ENCODE assay signal across 8 cellular contexts in the genomic region with DNA sequence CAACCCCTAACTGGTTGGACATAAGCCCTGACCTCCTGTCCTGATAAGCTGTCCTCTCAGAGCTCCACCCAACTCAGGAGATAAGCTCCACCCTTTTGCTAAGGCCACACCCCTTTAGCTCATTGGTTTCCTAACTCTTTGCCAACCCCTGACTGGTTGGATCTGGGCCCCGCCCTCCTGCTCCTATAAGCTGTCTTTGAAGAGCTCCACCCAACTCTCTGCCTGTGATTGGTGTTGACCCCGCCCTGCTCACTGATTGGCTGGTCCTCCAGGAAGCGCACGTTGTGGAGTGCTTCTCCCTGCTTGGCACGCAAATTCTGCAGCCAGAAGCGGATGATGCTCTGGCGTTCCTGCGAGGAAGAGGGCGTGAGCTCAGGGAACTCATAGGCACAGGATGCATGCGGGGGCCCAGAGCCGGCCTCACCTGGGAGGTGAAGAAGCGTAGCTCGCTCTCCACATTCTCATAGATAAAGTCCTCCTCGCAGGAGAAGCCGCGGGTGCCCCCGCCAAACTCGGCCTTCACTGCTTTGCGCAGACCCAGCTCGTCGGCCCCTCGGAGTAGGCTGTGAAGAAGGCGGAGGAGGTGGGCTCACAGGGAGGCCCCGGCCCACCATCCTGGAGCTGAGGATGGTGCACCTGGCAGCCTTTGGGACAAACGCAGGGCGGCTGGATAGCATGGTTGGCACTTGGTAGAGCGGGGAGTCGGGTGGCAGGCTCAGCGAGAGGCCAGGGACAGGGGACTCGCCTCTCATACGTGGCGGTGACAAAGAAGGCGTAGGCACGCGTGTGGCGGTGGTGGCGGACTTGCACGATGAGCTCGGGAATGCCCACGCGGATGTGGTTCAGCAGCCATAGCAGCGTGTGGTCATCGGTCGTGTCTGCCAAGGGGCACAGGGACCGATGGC. TPM values are rescaled to one million over a fixed set of nuclear protein-coding genes. Genes with fewer than 3 reads are reported as not detected.
DNase-seq lines count a peak whose midpoint lies in the region; ATAC-seq lines count a peak whose summit lies in the region.

No MANE protein-coding gene starts in this region.

- H3K9ac ChIP-seq in Karpas-422 (ENCODE audit: low read length) = no peak overlapping the region

- no peaks in the 10 kb centered on the region for H3K9me2 ChIP-seq in Karpas-422 (replicated peaks; ENCODE audit: insufficient read depth, low read length)

- no peaks in the 10 kb centered on the region for H3K27me3 ChIP-seq in Karpas-422 (ENCODE audit: low read length)

- no peak overlapping the region for H3K4me2 ChIP-seq in Karpas-422 (ENCODE audit: low read depth, low read length, poor library complexity, severe bottlenecking)

- DNase-seq in NCI-H345 (lab: John Stamatoyannopoulos, UW) (peak; percentile 64), NCI-H345 treated with DMSO at 0.1 percent for 48 hours (lab: John Stamatoyannopoulos, UW; ENCODE audit: unreplicated experiment) (no peak), Karpas-422 (peak; percentile 95), UCSD-AML1 (lab: John Stamatoyannopoulos, UW; ENCODE audit: unreplicated experiment) (peak; percentile 48), foreskin melanocyte (peak; percentile 57), germinal center (ENCODE audit: low spot score) (no peak)
- no peak for DNase-seq in activated effector memory CD4-positive, alpha-beta T cell treated with Interleukin-2 at 50 U/mL for 16 hours

- H3K79me2 ChIP-seq in Karpas-422 (ENCODE audit: low read length) = peaks cover under 1% of the 10 kb centered on the region

- no peak overlapping the region for H3K27ac ChIP-seq in Karpas-422 (ENCODE audit: low read length)

- ATAC-seq in HG03095 (IDR thresholded peaks at IDR 0.05; ENCODE audit: unreplicated experiment) = no peak

- no peak overlapping the region for H2AFZ ChIP-seq in Karpas-422 (ENCODE audit: low read length)

- no peaks in the 10 kb centered on the region for H4K20me1 ChIP-seq in Karpas-422 (ENCODE audit: insufficient read depth, low read depth, low read length)

- H3K4me1 ChIP-seq in Karpas-422 (ENCODE audit: low read length) = peaks cover 20% of the 10 kb centered on the region

- H3K4me3 ChIP-seq in Karpas-422 (ENCODE audit: low read length) = no peak overlapping the region; the same call in 1 of the 2 replicates

- H3K36me3 ChIP-seq in Karpas-422 (ENCODE audit: insufficient read depth, low read length) = no peaks in the 10 kb centered on the region

- no peaks in the 10 kb centered on the region for H3K9me3 ChIP-seq in Karpas-422 (ENCODE audit: low read length)

RNA-seq across cellular contexts. Expression of a gene that starts 1.7 kb away (rescaled TPM):
- 0.82 and 2.3 TPM in 2 replicates for total RNA-seq in Karpas-422 (2014; rRNA removed; shearing (Covaris generic); ENCODE audit: low replicate concordance)

RNA-seq across cellular contexts. Expression of a gene that starts 4.4 kb away (rescaled TPM):
- total RNA-seq in Karpas-422 (2014; rRNA removed; shearing (Covaris generic); ENCODE audit: low replicate concordance) = 29.3 and 88.1 TPM in 2 replicates

RNA-seq across cellular contexts. Expression of a gene that starts 23.6 kb away (rescaled TPM):
- total RNA-seq in Karpas-422 (2014; rRNA removed; shearing (Covaris generic); ENCODE audit: low replicate concordance) = 24.4 and 33.0 TPM in 2 replicates

RNA-seq across cellular contexts. Expression of a gene that starts 27.3 kb away (rescaled TPM):
- 34.0 and 68.6 TPM in 2 replicates for total RNA-seq in Karpas-422 (2014; rRNA removed; shearing (Covaris generic); ENCODE audit: low replicate concordance)

RNA-seq across cellular contexts. Expression of a gene that starts 29.7 kb away (rescaled TPM):
- total RNA-seq in Karpas-422 (2014; rRNA removed; shearing (Covaris generic); ENCODE audit: low replicate concordance) = 0.37 and 2.0 TPM in 2 replicates

Comparison
In these comparisons a context has a peak if more than half of its experiments do, and no peak if none do; other contexts are left out.
1. DNase-seq: peak in NCI-H345 (single experiment), Karpas-422 (single experiment), UCSD-AML1 (single experiment) and foreskin melanocyte (single experiment); none in NCI-H345 treated with DMSO at 0.1 percent for 48 hours (single experiment), germinal center (single experiment) and activated effector memory CD4-positive, alpha-beta T cell treated with Interleukin-2 at 50 U/mL for 16 hours (single experiment).